13 cellular contexts compared by ENCODE assay signal in genomic region chr16:48041861-48042435, GRCh38.
A peak's percentile ranks its signal among the peaks of the same experiment; 100 is the strongest.
DNase-seq lines count a peak whose midpoint lies in the region; ATAC-seq and TF ChIP-seq lines count a peak whose summit lies in the region.
"Had no signal": no experiment of that assay in that cellular context is flagged by ENCODE, and none has a peak within 500 bp of the region (broad histone marks: within the 10 kb centered on the region; RNA-seq: fewer than 3 reads in every experiment).

No MANE protein-coding gene starts in this region.

- CTCF ChIA-PET in mammary epithelial cell (lab: Charles Lee; ENCODE audit: low non-redundant PET) = no interaction called here

- no peak for TF ChIP-seq POLR2A in NB4 (IDR thresholded peaks at IDR 0.05; ENCODE audit: extremely low read depth, insufficient read length)

- H2AFZ ChIP-seq in mammary epithelial cell (ENCODE audit: low read depth, low read length) = no peak overlapping the region

- peak overlapping the region; percentile 4 for H3K4me3 Mint-ChIP-seq in neural crest cell
- H3K4me3 Mint-ChIP-seq: activated naive CD8-positive, alpha-beta T cell treated with anti-CD3 and anti-CD28 coated beads, Interleukin-2, amount 10 ng/mL, durations not matched to agents 7 days and 5 days had no signal

- in situ Hi-C loops in mammary epithelial cell (cut with MboI; ENCODE audit: low sequenced_read_pairs in 2 of 2) = no loop called here

- no peak overlapping the region for H3K4me3 ChIP-seq in GM06990 (replicated peaks; ENCODE audit: low read depth, low read length)
- H3K4me3 ChIP-seq in NB4 (ENCODE audit: low read depth, low read length) = no peak overlapping the region
- H3K4me3 ChIP-seq in mammary epithelial cell (replicated peaks in 1 of 3; ENCODE audit: insufficient read depth in 1 of 3, low read depth in 2 of 3, low read length in 3 of 3) = no peak overlapping the region

- BruUV-seq in mammary epithelial cell (replicated peaks; lab: Mats Ljungman, UMichigan) = no TSS peak

- 34% methylated on average over 8 of the region's 10 CpGs for WGBS in mammary epithelial cell (ENCODE audit: low coverage, missing lambda C conversion rate)

- H3K79me2 ChIP-seq in mammary epithelial cell (ENCODE audit: insufficient read depth, low read length) = no peaks in the 10 kb centered on the region

- H3K27ac Mint-ChIP-seq in neural crest cell (ENCODE audit: unreplicated experiment) = peak overlapping the region; percentile 90
- H3K27ac Mint-ChIP-seq: activated naive CD8-positive, alpha-beta T cell treated with anti-CD3 and anti-CD28 coated beads, Interleukin-2, amount 10 ng/mL, durations not matched to agents 7 days and 5 days had no signal

- ATAC-seq in GM18511 (IDR thresholded peaks at IDR 0.05; ENCODE audit: unreplicated experiment) = no peak

- H3K9me3 Mint-ChIP-seq in neural crest cell = peaks cover 9% of the 10 kb centered on the region
- H3K9me3 Mint-ChIP-seq: activated naive CD8-positive, alpha-beta T cell treated with anti-CD3 and anti-CD28 coated beads, Interleukin-2, amount 10 ng/mL, durations not matched to agents 7 days and 5 days had no signal

- no peaks in the 10 kb centered on the region for H3K27me3 Mint-ChIP-seq in neural crest cell (ENCODE audit: low read depth)
- H3K27me3 Mint-ChIP-seq: activated naive CD8-positive, alpha-beta T cell treated with anti-CD3 and anti-CD28 coated beads, Interleukin-2, amount 10 ng/mL, durations not matched to agents 7 days and 5 days had no signal

- no peaks in the 10 kb centered on the region for H3K36me3 ChIP-seq in GM06990 (ENCODE audit: control insufficient read depth, insufficient read depth, low read length)
- H3K36me3 ChIP-seq in mammary epithelial cell (ENCODE audit: insufficient read depth, low read length) = no peaks in the 10 kb centered on the region

- H3K4me1 Mint-ChIP-seq in neural crest cell = peaks cover 30% of the 10 kb centered on the region
- H3K4me1 Mint-ChIP-seq: activated naive CD8-positive, alpha-beta T cell treated with anti-CD3 and anti-CD28 coated beads, Interleukin-2, amount 10 ng/mL, durations not matched to agents 7 days and 5 days had no signal

- H3K4me2 ChIP-seq in mammary epithelial cell (ENCODE audit: insufficient read depth, low read depth, low read length) = no peak overlapping the region

- dilution Hi-C loops in mammary epithelial cell (cut with HindIII; ENCODE audit: low sequenced_read_pairs) = no loop called here

- intact Hi-C loops in mammary epithelial cell (cut with micrococcal nuclease) = no loop called here

- no peak for DNase-seq in GM06990 (ENCODE audit: extremely low read depth, insufficient read length)
- DNase-seq in NB4 (ENCODE audit: low read depth) = peak; percentile 7
- DNase-seq in mammary epithelial cell = peak; percentile 11
- no peak for DNase-seq in neural crest cell (ENCODE audit: low read depth, low spot score)
- no peak for DNase-seq in amniotic stem cell (lab: John Stamatoyannopoulos, UW)
- no peak for DNase-seq in cerebellar nuclear complex (lab: John Stamatoyannopoulos, UW)
- DNase-seq: activated naive CD8-positive, alpha-beta T cell treated with anti-CD3 and anti-CD28 coated beads, Interleukin-2, amount 10 ng/mL, durations not matched to agents 7 days and 5 days; effector CD8-positive, alpha-beta T cell; head of caudate nucleus; IMR-90; NCI-H446 treated with DMSO at 0.1 percent for 48 hours; T-helper 1 cell had no signal

- H3K27ac ChIP-seq in mammary epithelial cell (ENCODE audit: insufficient read depth, low read depth, low read length) = no peak overlapping the region

- no peaks in the 10 kb centered on the region for H4K20me1 ChIP-seq in mammary epithelial cell (ENCODE audit: insufficient read depth, low read length)

- H3K27me3 ChIP-seq in GM06990 (replicated peaks; ENCODE audit: control insufficient read depth, insufficient read depth, low read length) (no peaks in the 10 kb centered on the region), mammary epithelial cell (ENCODE audit: insufficient read depth, low read length) (no peaks in the 10 kb centered on the region)

- no peak overlapping the region for H3K9ac ChIP-seq in mammary epithelial cell (ENCODE audit: insufficient read depth, low read length)

- TF ChIP-seq CTCF in GM06990 (IDR thresholded peaks at IDR 0.05; ENCODE audit: insufficient read depth, low read length, poor library complexity, severe bottlenecking) (peak; percentile 7), NB4 (IDR thresholded peaks at IDR 0.05; ENCODE audit: low read depth, low read length) (no peak), mammary epithelial cell (conservative IDR thresholded peaks at IDR 0.05 in 1 of 2, IDR thresholded peaks at IDR 0.05 in 1 of 2; ENCODE audit: extremely low read depth in 1 of 2, insufficient read depth in 1 of 2, low read depth in 1 of 2, low read length in 2 of 2) (peak; percentile 24 to 50), neural crest cell (conservative IDR thresholded peaks at IDR 0.05) (peak; percentile 51)

- H3K9me3 ChIP-seq in mammary epithelial cell (replicated peaks; ENCODE audit: insufficient read depth, low read length) = no peaks in the 10 kb centered on the region

- no peaks in the 10 kb centered on the region for H3K4me1 ChIP-seq in mammary epithelial cell (ENCODE audit: insufficient read depth, low read length)

- H3K36me3 Mint-ChIP-seq in neural crest cell (ENCODE audit: low read depth) = no peaks in the 10 kb centered on the region
- H3K36me3 Mint-ChIP-seq: activated naive CD8-positive, alpha-beta T cell treated with anti-CD3 and anti-CD28 coated beads, Interleukin-2, amount 10 ng/mL, durations not matched to agents 7 days and 5 days had no signal

Comparison
In these comparisons a context has a peak if more than half of its experiments do, and no peak if none do; other contexts are left out.
1. DNase-seq: peak in NB4 (single experiment) and mammary epithelial cell (single experiment); none in GM06990 (single experiment), neural crest cell (single experiment), amniotic stem cell (single experiment) and cerebellar nuclear complex (0 of 2).